ENCODE assay signal across 1 cellular context in genomic region chr5:132293066-132293991, GRCh38.
TF ChIP-seq lines count a peak whose summit lies in the region.

No MANE protein-coding gene starts in this region.

TF ChIP-seq in HepG2, 621 proteins besides CTCF, POLR2A, EP300 and RAD21 (continued from another document and continues in another):
- TF ChIP-seq, protein P1, sequence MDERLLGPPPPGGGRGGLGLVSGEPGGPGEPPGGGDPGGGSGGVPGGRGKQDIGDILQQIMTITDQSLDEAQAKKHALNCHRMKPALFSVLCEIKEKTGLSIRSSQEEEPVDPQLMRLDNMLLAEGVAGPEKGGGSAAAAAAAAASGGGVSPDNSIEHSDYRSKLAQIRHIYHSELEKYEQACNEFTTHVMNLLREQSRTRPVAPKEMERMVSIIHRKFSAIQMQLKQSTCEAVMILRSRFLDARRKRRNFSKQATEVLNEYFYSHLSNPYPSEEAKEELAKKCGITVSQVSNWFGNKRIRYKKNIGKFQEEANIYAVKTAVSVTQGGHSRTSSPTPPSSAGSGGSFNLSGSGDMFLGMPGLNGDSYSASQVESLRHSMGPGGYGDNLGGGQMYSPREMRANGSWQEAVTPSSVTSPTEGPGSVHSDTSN (CRISPR knock-in tag; IDR thresholded peaks at IDR 0.05), result no peak
- TF ChIP-seq ZNF883 (CRISPR knock-in tag; IDR thresholded peaks at IDR 0.05; ENCODE audit: not compliant biosample characterization), result peak; percentile 90
- no peak for TF ChIP-seq JDP2 (CRISPR knock-in tag; IDR thresholded peaks at IDR 0.05; ENCODE audit: borderline replicate concordance)
- TF ChIP-seq RNF219 (CRISPR knock-in tag; IDR thresholded peaks at IDR 0.05), result peak; percentile 19; the same call in 1 of the 2 replicates
- TF ChIP-seq ELF4 (CRISPR knock-in tag; IDR thresholded peaks at IDR 0.05; ENCODE audit: borderline replicate concordance), result no peak
- no peak for TF ChIP-seq ZNF512 (CRISPR knock-in tag; IDR thresholded peaks at IDR 0.05)
- no peak for TF ChIP-seq U2AF1 (optimal IDR thresholded peaks at IDR 0.05; ENCODE audit: low read depth, low read length)
- TF ChIP-seq ZNF343 (CRISPR knock-in tag; IDR thresholded peaks at IDR 0.05), result no peak
- TF ChIP-seq, protein P2, sequence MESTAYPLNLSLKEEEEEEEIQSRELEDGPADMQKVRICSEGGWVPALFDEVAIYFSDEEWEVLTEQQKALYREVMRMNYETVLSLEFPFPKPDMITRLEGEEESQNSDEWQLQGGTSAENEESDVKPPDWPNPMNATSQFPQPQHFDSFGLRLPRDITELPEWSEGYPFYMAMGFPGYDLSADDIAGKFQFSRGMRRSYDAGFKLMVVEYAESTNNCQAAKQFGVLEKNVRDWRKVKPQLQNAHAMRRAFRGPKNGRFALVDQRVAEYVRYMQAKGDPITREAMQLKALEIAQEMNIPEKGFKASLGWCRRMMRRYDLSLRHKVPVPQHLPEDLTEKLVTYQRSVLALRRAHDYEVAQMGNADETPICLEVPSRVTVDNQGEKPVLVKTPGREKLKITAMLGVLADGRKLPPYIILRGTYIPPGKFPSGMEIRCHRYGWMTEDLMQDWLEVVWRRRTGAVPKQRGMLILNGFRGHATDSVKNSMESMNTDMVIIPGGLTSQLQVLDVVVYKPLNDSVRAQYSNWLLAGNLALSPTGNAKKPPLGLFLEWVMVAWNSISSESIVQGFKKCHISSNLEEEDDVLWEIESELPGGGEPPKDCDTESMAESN (CRISPR knock-in tag; conservative IDR thresholded peaks at IDR 0.05), result peak; percentile 71; the same call in 1 of the 2 replicates
- peak; percentile 55 for TF ChIP-seq ZSCAN25 (CRISPR knock-in tag; IDR thresholded peaks at IDR 0.05)
- no peak for TF ChIP-seq MAFG (CRISPR knock-in tag; IDR thresholded peaks at IDR 0.05)
- no peak for TF ChIP-seq FOXA1 (IDR thresholded peaks at IDR 0.05)
- TF ChIP-seq FOXA1 (CRISPR knock-in tag; IDR thresholded peaks at IDR 0.05), result no peak
- TF ChIP-seq ZNF580 (CRISPR knock-in tag; IDR thresholded peaks at IDR 0.05; ENCODE audit: borderline replicate concordance, low read depth), result no peak
- TF ChIP-seq, protein P3, sequence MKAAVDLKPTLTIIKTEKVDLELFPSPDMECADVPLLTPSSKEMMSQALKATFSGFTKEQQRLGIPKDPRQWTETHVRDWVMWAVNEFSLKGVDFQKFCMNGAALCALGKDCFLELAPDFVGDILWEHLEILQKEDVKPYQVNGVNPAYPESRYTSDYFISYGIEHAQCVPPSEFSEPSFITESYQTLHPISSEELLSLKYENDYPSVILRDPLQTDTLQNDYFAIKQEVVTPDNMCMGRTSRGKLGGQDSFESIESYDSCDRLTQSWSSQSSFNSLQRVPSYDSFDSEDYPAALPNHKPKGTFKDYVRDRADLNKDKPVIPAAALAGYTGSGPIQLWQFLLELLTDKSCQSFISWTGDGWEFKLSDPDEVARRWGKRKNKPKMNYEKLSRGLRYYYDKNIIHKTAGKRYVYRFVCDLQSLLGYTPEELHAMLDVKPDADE (CRISPR knock-in tag; IDR thresholded peaks at IDR 0.05), result no peak
- TF ChIP-seq, protein P4, sequence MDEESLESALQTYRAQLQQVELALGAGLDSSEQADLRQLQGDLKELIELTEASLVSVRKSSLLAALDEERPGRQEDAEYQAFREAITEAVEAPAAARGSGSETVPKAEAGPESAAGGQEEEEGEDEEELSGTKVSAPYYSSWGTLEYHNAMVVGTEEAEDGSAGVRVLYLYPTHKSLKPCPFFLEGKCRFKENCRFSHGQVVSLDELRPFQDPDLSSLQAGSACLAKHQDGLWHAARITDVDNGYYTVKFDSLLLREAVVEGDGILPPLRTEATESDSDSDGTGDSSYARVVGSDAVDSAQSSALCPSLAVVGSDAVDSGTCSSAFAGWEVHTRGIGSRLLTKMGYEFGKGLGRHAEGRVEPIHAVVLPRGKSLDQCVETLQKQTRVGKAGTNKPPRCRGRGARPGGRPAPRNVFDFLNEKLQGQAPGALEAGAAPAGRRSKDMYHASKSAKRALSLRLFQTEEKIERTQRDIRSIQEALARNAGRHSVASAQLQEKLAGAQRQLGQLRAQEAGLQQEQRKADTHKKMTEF (CRISPR knock-in tag; IDR thresholded peaks at IDR 0.05), result peak; percentile 78; the same call in 1 of the 2 replicates
- no peak for TF ChIP-seq HMG20A (CRISPR knock-in tag; IDR thresholded peaks at IDR 0.05; ENCODE audit: borderline replicate concordance)
- TF ChIP-seq ZNF674 (CRISPR knock-in tag; IDR thresholded peaks at IDR 0.05; ENCODE audit: low read depth), result peak; percentile 20; the same call in 1 of the 2 replicates
- TF ChIP-seq POGZ (CRISPR knock-in tag; IDR thresholded peaks at IDR 0.05), result peak; percentile 67
- peak; percentile 42; the same call in 1 of the 2 replicates for TF ChIP-seq JUN (CRISPR knock-in tag; IDR thresholded peaks at IDR 0.05)
- TF ChIP-seq EEA1 (CRISPR knock-in tag; IDR thresholded peaks at IDR 0.05; ENCODE audit: borderline replicate concordance), result no peak
- TF ChIP-seq DMAP1 (CRISPR knock-in tag; IDR thresholded peaks at IDR 0.05), result peak; percentile 89; the same call in 1 of the 2 replicates
- TF ChIP-seq, protein P5, sequence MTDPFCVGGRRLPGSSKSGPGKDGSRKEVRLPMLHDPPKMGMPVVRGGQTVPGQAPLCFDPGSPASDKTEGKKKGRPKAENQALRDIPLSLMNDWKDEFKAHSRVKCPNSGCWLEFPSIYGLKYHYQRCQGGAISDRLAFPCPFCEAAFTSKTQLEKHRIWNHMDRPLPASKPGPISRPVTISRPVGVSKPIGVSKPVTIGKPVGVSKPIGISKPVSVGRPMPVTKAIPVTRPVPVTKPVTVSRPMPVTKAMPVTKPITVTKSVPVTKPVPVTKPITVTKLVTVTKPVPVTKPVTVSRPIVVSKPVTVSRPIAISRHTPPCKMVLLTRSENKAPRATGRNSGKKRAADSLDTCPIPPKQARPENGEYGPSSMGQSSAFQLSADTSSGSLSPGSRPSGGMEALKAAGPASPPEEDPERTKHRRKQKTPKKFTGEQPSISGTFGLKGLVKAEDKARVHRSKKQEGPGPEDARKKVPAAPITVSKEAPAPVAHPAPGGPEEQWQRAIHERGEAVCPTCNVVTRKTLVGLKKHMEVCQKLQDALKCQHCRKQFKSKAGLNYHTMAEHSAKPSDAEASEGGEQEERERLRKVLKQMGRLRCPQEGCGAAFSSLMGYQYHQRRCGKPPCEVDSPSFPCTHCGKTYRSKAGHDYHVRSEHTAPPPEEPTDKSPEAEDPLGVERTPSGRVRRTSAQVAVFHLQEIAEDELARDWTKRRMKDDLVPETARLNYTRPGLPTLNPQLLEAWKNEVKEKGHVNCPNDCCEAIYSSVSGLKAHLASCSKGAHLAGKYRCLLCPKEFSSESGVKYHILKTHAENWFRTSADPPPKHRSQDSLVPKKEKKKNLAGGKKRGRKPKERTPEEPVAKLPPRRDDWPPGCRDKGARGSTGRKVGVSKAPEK (CRISPR knock-in tag; IDR thresholded peaks at IDR 0.05; ENCODE audit: borderline replicate concordance), result no peak
- TF ChIP-seq ZNF792 (CRISPR knock-in tag; IDR thresholded peaks at IDR 0.05), result no peak; the same call in none of the 2 replicates
- TF ChIP-seq TARDBP (CRISPR knock-in tag; IDR thresholded peaks at IDR 0.05), result peak; percentile 76; the same call in 1 of the 2 replicates
- TF ChIP-seq IKZF1 (IDR thresholded peaks at IDR 0.05), result no peak
- TF ChIP-seq BCL6 (CRISPR knock-in tag; IDR thresholded peaks at IDR 0.05), result no peak
- TF ChIP-seq, protein P6, sequence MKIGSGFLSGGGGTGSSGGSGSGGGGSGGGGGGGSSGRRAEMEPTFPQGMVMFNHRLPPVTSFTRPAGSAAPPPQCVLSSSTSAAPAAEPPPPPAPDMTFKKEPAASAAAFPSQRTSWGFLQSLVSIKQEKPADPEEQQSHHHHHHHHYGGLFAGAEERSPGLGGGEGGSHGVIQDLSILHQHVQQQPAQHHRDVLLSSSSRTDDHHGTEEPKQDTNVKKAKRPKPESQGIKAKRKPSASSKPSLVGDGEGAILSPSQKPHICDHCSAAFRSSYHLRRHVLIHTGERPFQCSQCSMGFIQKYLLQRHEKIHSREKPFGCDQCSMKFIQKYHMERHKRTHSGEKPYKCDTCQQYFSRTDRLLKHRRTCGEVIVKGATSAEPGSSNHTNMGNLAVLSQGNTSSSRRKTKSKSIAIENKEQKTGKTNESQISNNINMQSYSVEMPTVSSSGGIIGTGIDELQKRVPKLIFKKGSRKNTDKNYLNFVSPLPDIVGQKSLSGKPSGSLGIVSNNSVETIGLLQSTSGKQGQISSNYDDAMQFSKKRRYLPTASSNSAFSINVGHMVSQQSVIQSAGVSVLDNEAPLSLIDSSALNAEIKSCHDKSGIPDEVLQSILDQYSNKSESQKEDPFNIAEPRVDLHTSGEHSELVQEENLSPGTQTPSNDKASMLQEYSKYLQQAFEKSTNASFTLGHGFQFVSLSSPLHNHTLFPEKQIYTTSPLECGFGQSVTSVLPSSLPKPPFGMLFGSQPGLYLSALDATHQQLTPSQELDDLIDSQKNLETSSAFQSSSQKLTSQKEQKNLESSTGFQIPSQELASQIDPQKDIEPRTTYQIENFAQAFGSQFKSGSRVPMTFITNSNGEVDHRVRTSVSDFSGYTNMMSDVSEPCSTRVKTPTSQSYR (CRISPR knock-in tag; IDR thresholded peaks at IDR 0.05; ENCODE audit: borderline replicate concordance), result no peak
- TF ChIP-seq RARA (CRISPR knock-in tag; IDR thresholded peaks at IDR 0.05), result no peak
- TF ChIP-seq ZNF30 (CRISPR knock-in tag; IDR thresholded peaks at IDR 0.05), result no peak; the same call in 1 of the 2 replicates
- TF ChIP-seq KDM5B (CRISPR knock-in tag; IDR thresholded peaks at IDR 0.05; ENCODE audit: borderline replicate concordance), result peak; percentile 87; the same call in 1 of the 2 replicates
- no peak for TF ChIP-seq MYNN (CRISPR knock-in tag; IDR thresholded peaks at IDR 0.05; ENCODE audit: low read depth)
- TF ChIP-seq YEATS2 (CRISPR knock-in tag; IDR thresholded peaks at IDR 0.05; ENCODE audit: borderline replicate concordance), result no peak
- TF ChIP-seq ZNF432 (CRISPR knock-in tag; IDR thresholded peaks at IDR 0.05; ENCODE audit: borderline replicate concordance), result no peak
- no peak; the same call in 1 of the 2 replicates for TF ChIP-seq MZF1 (CRISPR knock-in tag; IDR thresholded peaks at IDR 0.05; ENCODE audit: borderline replicate concordance)
- TF ChIP-seq ZNF564 (CRISPR knock-in tag; IDR thresholded peaks at IDR 0.05), result 0 out of 2 replicates have a peak, but pooled peaks have one; percentile 67
- peak; percentile 11; the same call in 1 of the 2 replicates for TF ChIP-seq KMT2A (CRISPR knock-in tag; IDR thresholded peaks at IDR 0.05)
- 0 out of 2 replicates have a peak, but pooled peaks have one; percentile 58 for TF ChIP-seq CCDC6 (CRISPR knock-in tag; IDR thresholded peaks at IDR 0.05)
